In genomic region chr13:105019073-105019472, GRCh38 we compare ENCODE assay signal across 27 cellular contexts.
A peak's percentile ranks its signal among the peaks of the same experiment; 100 is the strongest.
DNase-seq lines count a peak whose midpoint lies in the region; ATAC-seq, FAIRE-seq and TF ChIP-seq lines count a peak whose summit lies in the region.
"Had no signal": no experiment of that assay in that cellular context is flagged by ENCODE, and none has a peak within 500 bp of the region (broad histone marks: within the 10 kb centered on the region; RNA-seq: fewer than 3 reads in every experiment).

No MANE protein-coding gene starts in this region.

- H2BK5ac ChIP-seq in IMR-90 (ENCODE audit: low read depth, low read length, poor library complexity, severe bottlenecking), result no peak overlapping the region

- H3K9me3 Mint-ChIP-seq in immature natural killer cell, result no peaks in the 10 kb centered on the region
- H3K9me3 Mint-ChIP-seq: CD4-positive, alpha-beta memory T cell had no signal

- no peak overlapping the region for H4K8ac ChIP-seq in IMR-90 (ENCODE audit: low read depth in 2 of 2, low read length in 2 of 2)

- H3K14ac ChIP-seq in IMR-90 (replicated peaks; ENCODE audit: low read depth, low read length), result no peak overlapping the region

- no peak overlapping the region for H3K56ac ChIP-seq in IMR-90 (ENCODE audit: extremely low read depth, insufficient read depth, low read length)

- H3K4me1 Mint-ChIP-seq in immature natural killer cell, result no peaks in the 10 kb centered on the region
- H3K4me1 Mint-ChIP-seq: CD14-positive monocyte; CD4-positive, alpha-beta memory T cell; CD4-positive, CD25-positive, alpha-beta regulatory T cell; CD8-positive, alpha-beta memory T cell had no signal

- DNase-seq in A549 (ENCODE audit: low read depth in 1 of 2, low spot score in 1 of 2), result no peak
- no peak for DNase-seq in IMR-90
- no peak for DNase-seq in frontal cortex (ENCODE audit: low spot score in 2 of 2)
- no peak for DNase-seq in immature natural killer cell
- no peak for DNase-seq in hepatocyte (ENCODE audit: low spot score)
- no peak for DNase-seq in NCI-H2029 treated with DMSO at 0.1 percent for 48 hours (lab: John Stamatoyannopoulos, UW)
- DNase-seq in GM20000 (ENCODE audit: low spot score), result no peak
- DNase-seq: 8988T; ACHN; BE2C; C1 segment of cervical spinal cord; CD4-positive, alpha-beta memory T cell; CD4-positive, CD25-positive, alpha-beta regulatory T cell; CD8-positive, alpha-beta memory T cell; COR-L47; DMS 273 treated with DMSO at 0.1 percent for 48 hours; DMS153; DMS53; DMS79; DND-41; EL; GF-D8 had no signal

- no peaks in the 10 kb centered on the region for H3K9me2 ChIP-seq in hepatocyte (replicated peaks; ENCODE audit: insufficient read depth)

- H4K5ac ChIP-seq in IMR-90 (ENCODE audit: low read depth, low read length), result no peak overlapping the region

- no peak overlapping the region for H3K27ac ChIP-seq in A549
- no peak overlapping the region for H3K27ac ChIP-seq in IMR-90 (ENCODE audit: insufficient read depth, low read length)
- H3K27ac ChIP-seq in hepatocyte, result no peak overlapping the region
- H3K27ac ChIP-seq: BLaER1 had no signal

- H3K27me3 ChIP-seq in IMR-90 (ENCODE audit: control insufficient read depth, insufficient read depth, low read length), result no peaks in the 10 kb centered on the region
- H3K27me3 ChIP-seq in hepatocyte, result no peaks in the 10 kb centered on the region
- H3K27me3 ChIP-seq: BE2C, BLaER1 had no signal

- H4K91ac ChIP-seq in IMR-90 (ENCODE audit: insufficient read depth, low read depth, low read length), result no peak overlapping the region

- no peak overlapping the region for H2AK9ac ChIP-seq in IMR-90 (replicated peaks; ENCODE audit: low read depth, low read length, poor library complexity)

- H3K36me3 ChIP-seq in IMR-90 (ENCODE audit: control insufficient read depth, insufficient read depth, low read length) (no peaks in the 10 kb centered on the region), hepatocyte (replicated peaks; ENCODE audit: insufficient read depth, low read depth) (no peaks in the 10 kb centered on the region)
- H3K36me3 ChIP-seq: BE2C, BLaER1 had no signal

- no peak overlapping the region for H3K4ac ChIP-seq in IMR-90 (ENCODE audit: low read depth, low read length)

- no peak overlapping the region for H3K27ac Mint-ChIP-seq in immature natural killer cell
- H3K27ac Mint-ChIP-seq: CD14-positive monocyte; CD4-positive, alpha-beta memory T cell; CD4-positive, CD25-positive, alpha-beta regulatory T cell; CD8-positive, alpha-beta memory T cell had no signal

- POLR2A ChIA-PET in A549 (lab: Yijun Ruan, JAX) (no interaction called here), IMR-90 (lab: Charles Lee; ENCODE audit: unreplicated experiment) (no interaction called here)

- no peak overlapping the region for H2BK20ac ChIP-seq in IMR-90 (ENCODE audit: low read depth, low read length)

- H3K23ac ChIP-seq in IMR-90 (ENCODE audit: low read depth, low read length), result no peak overlapping the region

- intact Hi-C loops in IMR-90 (cut with micrococcal nuclease), result no loop called here

- dilution Hi-C loops in IMR-90 (cut with HindIII; ENCODE audit: low sequenced_read_pairs, unreplicated experiment), result no loop called here

- TF ChIP-seq RAD21 in A549 (conservative IDR thresholded peaks at IDR 0.05 in 1 of 2, IDR thresholded peaks at IDR 0.05 in 1 of 2), result no peak
- no peak for TF ChIP-seq RAD21 in IMR-90 (IDR thresholded peaks at IDR 0.05; ENCODE audit: low read length)

- in situ Hi-C loops in IMR-90 (cut with MboI; ENCODE audit: low sequenced_read_pairs), result no loop called here

- H3K79me1 ChIP-seq in IMR-90 (ENCODE audit: low read depth in 1 of 2, low read length in 2 of 2), result no peaks in the 10 kb centered on the region

- TF ChIP-seq POLR2A in A549 (IDR thresholded peaks at IDR 0.05; ENCODE audit: low read length) (no peak), IMR-90 (IDR thresholded peaks at IDR 0.05; ENCODE audit: low read depth, low read length) (no peak)

- no peak overlapping the region for H2BK15ac ChIP-seq in IMR-90 (ENCODE audit: low read depth, low read length)

- TF ChIP-seq EP300 in A549 (IDR thresholded peaks at IDR 0.05), result no peak

- no peaks in the 10 kb centered on the region for H3K4me1 ChIP-seq in A549
- no peaks in the 10 kb centered on the region for H3K4me1 ChIP-seq in IMR-90 (ENCODE audit: control insufficient read depth, insufficient read depth, low read length)
- no peaks in the 10 kb centered on the region for H3K4me1 ChIP-seq in hepatocyte (ENCODE audit: insufficient read depth)
- H3K4me1 ChIP-seq: BE2C, BLaER1 had no signal

- H3K9me3 ChIP-seq in A549 (no peaks in the 10 kb centered on the region), IMR-90 (ENCODE audit: control insufficient read depth, insufficient read depth, low read length) (no peaks in the 10 kb centered on the region; the same call in 1 of the 2 replicates), hepatocyte (ENCODE audit: low read depth) (no peaks in the 10 kb centered on the region)
- H3K9me3 ChIP-seq: BE2C had no signal

- H3K4me3 Mint-ChIP-seq in immature natural killer cell, result no peak overlapping the region
- H3K4me3 Mint-ChIP-seq: CD14-positive monocyte; CD4-positive, alpha-beta memory T cell; CD4-positive, CD25-positive, alpha-beta regulatory T cell; CD8-positive, alpha-beta memory T cell had no signal

- H3K9ac ChIP-seq in IMR-90 (ENCODE audit: low read depth, low read length), result no peak overlapping the region
- H3K9ac ChIP-seq: BLaER1 had no signal

- no peaks in the 10 kb centered on the region for H4K20me1 ChIP-seq in IMR-90 (ENCODE audit: insufficient read depth, low read length)
- no peaks in the 10 kb centered on the region for H4K20me1 ChIP-seq in hepatocyte (ENCODE audit: insufficient read depth, poor library complexity, severe bottlenecking)
- H4K20me1 ChIP-seq: BLaER1 had no signal

- CTCF ChIA-PET in A549 (lab: Yijun Ruan, JAX), result no interaction called here
- CTCF ChIA-PET in IMR-90 (lab: Yijun Ruan, JAX), result no interaction called here

- no peak overlapping the region for H3K4me3 ChIP-seq in A549
- no peak overlapping the region for H3K4me3 ChIP-seq in IMR-90 (ENCODE audit: insufficient read depth, low read depth, low read length)
- no peak overlapping the region for H3K4me3 ChIP-seq in hepatocyte
- H3K4me3 ChIP-seq: BLaER1 had no signal

- H3K27me3 Mint-ChIP-seq in immature natural killer cell (ENCODE audit: low read depth in 3 of 3), result no peaks in the 10 kb centered on the region
- H3K27me3 Mint-ChIP-seq: CD4-positive, alpha-beta memory T cell; CD4-positive, CD25-positive, alpha-beta regulatory T cell; CD8-positive, alpha-beta memory T cell had no signal

- no peaks in the 10 kb centered on the region for H3K9me1 ChIP-seq in IMR-90 (ENCODE audit: insufficient read depth, low read length)

- FAIRE-seq in A204.1 (lab: Jason Lieb, UNC) (peak; percentile 85), A549 (lab: Jason Lieb, UNC) (no peak), frontal cortex (lab: Jason Lieb, UNC) (peak; percentile 67)
- FAIRE-seq: GM12891, GM19239 had no signal

- H3K79me2 ChIP-seq in hepatocyte, result no peaks in the 10 kb centered on the region

- H2BK120ac ChIP-seq in IMR-90 (ENCODE audit: low read depth, low read length), result no peak overlapping the region

- H2AFZ ChIP-seq in IMR-90 (replicated peaks; ENCODE audit: low read length, poor library complexity) (no peak overlapping the region), hepatocyte (no peak overlapping the region)

- H3K4me2 ChIP-seq in A549 (no peak overlapping the region), IMR-90 (ENCODE audit: low read depth, low read length) (no peak overlapping the region), hepatocyte (no peak overlapping the region)
- H3K4me2 ChIP-seq: BLaER1 had no signal

- H3K18ac ChIP-seq in IMR-90 (ENCODE audit: low read depth, low read length), result no peak overlapping the region

- H2AK5ac ChIP-seq in IMR-90 (ENCODE audit: low read depth, low read length), result no peak overlapping the region

- ATAC-seq in A549 (no peak), IMR-90 (ENCODE audit: low read depth) (no peak)

- no TSS peak for BruUV-seq in IMR-90 (replicated peaks; lab: Mats Ljungman, UMichigan)

- H3K36me3 Mint-ChIP-seq in immature natural killer cell, result peaks cover 0 to 5% (median 0%) of the 10 kb centered on the region in 3 donors
- H3K36me3 Mint-ChIP-seq: CD14-positive monocyte; CD4-positive, alpha-beta memory T cell; CD4-positive, CD25-positive, alpha-beta regulatory T cell; CD8-positive, alpha-beta memory T cell had no signal

- TF ChIP-seq CTCF in A549 (IDR thresholded peaks at IDR 0.05), result no peak
- TF ChIP-seq CTCF in IMR-90 (conservative IDR thresholded peaks at IDR 0.05; ENCODE audit: low read depth, low read length), result no peak
- TF ChIP-seq CTCF in hepatocyte (IDR thresholded peaks at IDR 0.05; ENCODE audit: poor library complexity), result no peak
- TF ChIP-seq CTCF in GM20000 (IDR thresholded peaks at IDR 0.05; ENCODE audit: extremely low read depth, missing control alignments), result no peak

- 58% methylated on average over 8 of the region's 8 CpGs for WGBS in A549 (ENCODE audit: missing lambda C conversion rate)
- WGBS in IMR-90 (ENCODE audit: extremely low coverage in 2 of 2, insufficient read length in 1 of 2), 2 experiments, result no CpG with 5 or more reads among the region's 8 CpGs
- WGBS in hepatocyte (ENCODE audit: low lambda C conversion rate, missing lambda C conversion rate), result 94% methylated on average over 8 of the region's 8 CpGs

TF ChIP-seq in A549, 52 proteins besides CTCF, POLR2A, EP300 and RAD21 (continues in another document):
- TF ChIP-seq NR3C1 (IDR thresholded peaks at IDR 0.05), result no peak

TF ChIP-seq in IMR-90, 13 proteins besides CTCF, POLR2A, EP300 and RAD21:
- TF ChIP-seq NFE2L2 (IDR thresholded peaks at IDR 0.05; ENCODE audit: low read depth, low read length) (no peak), RFX5 (IDR thresholded peaks at IDR 0.05; ENCODE audit: low read depth, low read length) (no peak), CEBPB (IDR thresholded peaks at IDR 0.05; ENCODE audit: low read depth, low read length) (no peak), FOS (IDR thresholded peaks at IDR 0.05; ENCODE audit: low read depth, low read length) (no peak), RCOR1 (IDR thresholded peaks at IDR 0.05; ENCODE audit: insufficient replicate concordance, low read length) (no peak), CHD1 (IDR thresholded peaks at IDR 0.05; ENCODE audit: low read depth, low read length) (no peak), MXI1 (IDR thresholded peaks at IDR 0.05; ENCODE audit: borderline replicate concordance, low read depth, low read length) (no peak), MAFK (IDR thresholded peaks at IDR 0.05; ENCODE audit: low read depth, low read length) (0 out of 2 replicates have a peak, but pooled peaks have one; percentile 12)
